1 cellular context compared by ENCODE assay signal in genomic region chr19:18173054-18173571, GRCh38.
A peak's percentile ranks its signal among the peaks of the same experiment; 100 is the strongest.
TF ChIP-seq lines count a peak whose summit lies in the region.

No MANE protein-coding gene starts in this region.

TF ChIP-seq in HepG2, 621 proteins besides CTCF, POLR2A, EP300 and RAD21:
- TF ChIP-seq PCBP1 (IDR thresholded peaks at IDR 0.05; ENCODE audit: borderline replicate concordance, low read depth, low read length) (0 out of 2 replicates have a peak, but pooled peaks have one; percentile 19), ZNF564 (CRISPR knock-in tag; IDR thresholded peaks at IDR 0.05) (no peak), ZNF44 (CRISPR knock-in tag; IDR thresholded peaks at IDR 0.05) (no peak), ZNF605 (CRISPR knock-in tag; IDR thresholded peaks at IDR 0.05) (no peak), RBAK (CRISPR knock-in tag; IDR thresholded peaks at IDR 0.05) (no peak), SAFB2 (CRISPR knock-in tag; IDR thresholded peaks at IDR 0.05; ENCODE audit: borderline replicate concordance, low read depth) (no peak), ZBTB25 (CRISPR knock-in tag; IDR thresholded peaks at IDR 0.05) (no peak), ARNT2 (CRISPR knock-in tag; IDR thresholded peaks at IDR 0.05; ENCODE audit: low read depth) (0 out of 2 replicates have a peak, but pooled peaks have one; percentile 10), PRMT3 (CRISPR knock-in tag; IDR thresholded peaks at IDR 0.05; ENCODE audit: borderline replicate concordance, low read depth) (0 out of 2 replicates have a peak, but pooled peaks have one; percentile 21), ZBTB40 (IDR thresholded peaks at IDR 0.05) (no peak), ZBTB40 (CRISPR knock-in tag; IDR thresholded peaks at IDR 0.05) (no peak), ZBTB37 (CRISPR knock-in tag; IDR thresholded peaks at IDR 0.05) (no peak), ZKSCAN5 (CRISPR knock-in tag; IDR thresholded peaks at IDR 0.05) (no peak), CHCHD3 (CRISPR knock-in tag; IDR thresholded peaks at IDR 0.05) (no peak)
- TF ChIP-seq, protein P1, sequence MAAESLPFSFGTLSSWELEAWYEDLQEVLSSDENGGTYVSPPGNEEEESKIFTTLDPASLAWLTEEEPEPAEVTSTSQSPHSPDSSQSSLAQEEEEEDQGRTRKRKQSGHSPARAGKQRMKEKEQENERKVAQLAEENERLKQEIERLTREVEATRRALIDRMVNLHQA (CRISPR knock-in tag; IDR thresholded peaks at IDR 0.05): no peak
